8 cellular contexts compared by ENCODE assay signal in the genomic region with DNA sequence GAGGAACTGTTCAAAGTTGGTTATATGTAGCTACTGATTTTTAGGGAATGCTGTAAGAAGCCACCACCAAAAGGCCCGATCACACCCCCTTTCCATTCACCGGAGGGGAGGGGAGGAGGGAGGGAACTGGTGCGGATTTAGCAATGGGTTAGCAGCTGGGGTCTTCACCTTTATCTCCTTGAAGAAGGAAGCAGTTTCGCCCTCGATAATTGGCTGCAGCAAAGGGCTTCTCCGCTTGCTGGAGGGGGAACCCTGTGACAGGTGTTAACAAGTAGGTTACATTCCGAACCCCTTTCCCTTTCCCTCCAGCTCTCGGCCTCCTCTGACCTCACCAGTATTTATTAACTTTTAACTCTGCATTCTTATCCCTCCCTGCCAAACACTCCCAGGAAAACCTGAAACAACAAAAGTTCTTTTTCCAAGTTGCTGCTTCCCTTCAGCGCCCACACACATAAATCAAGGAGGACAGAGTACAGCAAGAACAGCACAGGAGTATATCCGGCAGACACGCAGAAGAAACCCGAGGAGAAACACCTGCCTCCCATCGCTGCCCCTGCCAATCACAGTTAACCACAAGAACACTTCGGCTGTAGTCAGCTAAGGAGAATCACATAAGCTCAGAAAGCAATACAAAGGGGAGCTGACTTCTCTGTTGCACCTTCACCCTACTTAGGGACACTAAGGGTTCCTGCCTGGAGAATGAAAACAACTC. TPM values are rescaled to one million over a fixed set of nuclear protein-coding genes. Genes with fewer than 3 reads are reported as not detected.
DNase-seq lines count a peak whose midpoint lies in the region; ATAC-seq lines count a peak whose summit lies in the region.

No MANE protein-coding gene starts in this region.

- H3K9me3 Mint-ChIP-seq in activated naive CD8-positive, alpha-beta T cell treated with anti-CD3 and anti-CD28 coated beads for 36 hours: no peaks in the 10 kb centered on the region
- no peaks in the 10 kb centered on the region for H3K9me3 Mint-ChIP-seq in naive B cell

- in situ Hi-C loops in ACHN (cut with HindIII; ENCODE audit: low pct_ligation_motif_present, low pct_unique_long_range_greater_than_20kb, low sequenced_read_pairs): no loop called here

- no peaks in the 10 kb centered on the region for H3K27me3 Mint-ChIP-seq in activated naive CD8-positive, alpha-beta T cell treated with anti-CD3 and anti-CD28 coated beads for 36 hours
- H3K27me3 Mint-ChIP-seq in naive B cell: peaks cover 0 to 6% (median 0%) of the 10 kb centered on the region in 3 donors

- peaks cover 14% of the 10 kb centered on the region for H3K4me1 Mint-ChIP-seq in activated naive CD8-positive, alpha-beta T cell treated with anti-CD3 and anti-CD28 coated beads for 36 hours
- H3K4me1 Mint-ChIP-seq in naive B cell: peaks cover 19 to 24% (median 21%) of the 10 kb centered on the region in 3 donors

- peak; percentile 67 for ATAC-seq in GM19372 (IDR thresholded peaks at IDR 0.05; ENCODE audit: low read depth, unreplicated experiment)
- ATAC-seq in HG03432 (IDR thresholded peaks at IDR 0.05; ENCODE audit: unreplicated experiment): peak; percentile 98
- peak; percentile 93 to 97 for ATAC-seq in naive B cell (ENCODE audit: low read depth in 2 of 2)
- ATAC-seq in HG03025 (IDR thresholded peaks at IDR 0.05; ENCODE audit: low FRiP score, unreplicated experiment): no peak

- peak; percentile 70 for DNase-seq in ACHN
- peak; percentile 20 for DNase-seq in activated naive CD8-positive, alpha-beta T cell treated with anti-CD3 and anti-CD28 coated beads for 36 hours
- peak; percentile 52 for DNase-seq in naive B cell
- DNase-seq in AG20443 (ENCODE audit: low spot score): no peak
- no peak for DNase-seq in NCI-H1694 (lab: John Stamatoyannopoulos, UW)

- H3K4me3 Mint-ChIP-seq in activated naive CD8-positive, alpha-beta T cell treated with anti-CD3 and anti-CD28 coated beads for 36 hours: peak overlapping the region; percentile 64
- H3K4me3 Mint-ChIP-seq in naive B cell: peak overlapping the region; percentile 28 to 91 (median 84)

- H3K36me3 Mint-ChIP-seq in activated naive CD8-positive, alpha-beta T cell treated with anti-CD3 and anti-CD28 coated beads for 36 hours: no peaks in the 10 kb centered on the region
- H3K36me3 Mint-ChIP-seq in naive B cell: no peaks in the 10 kb centered on the region

- H3K27ac Mint-ChIP-seq in activated naive CD8-positive, alpha-beta T cell treated with anti-CD3 and anti-CD28 coated beads for 36 hours: no peak overlapping the region
- H3K27ac Mint-ChIP-seq in naive B cell: peak overlapping the region in 5 of 6 donors; percentile 1 to 53 (median 34)

RNA-seq across cellular contexts. Expression of gene NAP1L5, which starts 39.8 kb away (rescaled TPM):
- 1 to 10 TPM; 8.2 to 8.4 TPM for total RNA-seq in activated naive CD8-positive, alpha-beta T cell treated with anti-CD3 and anti-CD28 coated beads for 36 hours
- polyA plus RNA-seq in naive B cell (ENCODE audit: low read depth in 6 of 6): 1 to 10 TPM in 3 of 6 donors, under 1 TPM in 2, not detected in 1; 0.58 to 1.8 (median 1.2) TPM

Comparison
In these comparisons a context has a peak if more than half of its experiments do, and no peak if none do; other contexts are left out.
1. DNase-seq: peak in ACHN (single experiment), activated naive CD8-positive, alpha-beta T cell treated with anti-CD3 and anti-CD28 coated beads for 36 hours (single experiment) and naive B cell (single experiment); none in AG20443 (single experiment) and NCI-H1694 (single experiment).